Comparison of ENCODE assay signal across 25 cellular contexts in genomic region chr19:1393841-1394240, GRCh38.
"Had no signal": no experiment of that assay in that cellular context is flagged by ENCODE, and none has a peak within 500 bp of the region (broad histone marks: within the 10 kb centered on the region; RNA-seq: fewer than 3 reads in every experiment).

No MANE protein-coding gene starts in this region.

- H3K27me3 Mint-ChIP-seq: activated B cell treated with CpG ODN at 0.5 μM for 24 hours; activated CD4-positive, alpha-beta T cell treated with anti-CD3 and anti-CD28 coated beads for 36 hours; activated naive CD4-positive, alpha-beta T cell treated with anti-CD3 and anti-CD28 coated beads, Interleukin-2, amount 10 ng/mL, durations not matched to agents 7 days and 5 days; brain; effector memory CD8-positive, alpha-beta T cell; memory B cell; natural killer cell treated with Interleukin-12 subunit alpha and Interleukin-12 subunit beta and Interleukin-15 and Interleukin-18, amount 100 ng/mL, for 72 hours; stimulated activated naive CD8-positive, alpha-beta T cell treated with anti-CD3 and anti-CD28 coated beads, Interleukin-15, Interleukin-2, amounts not matched to agents 100 ng/mL and 50 ng/mL, for 24 hours had no signal

- H3K9me3 ChIP-seq: esophagus muscularis mucosa, gastrocnemius medialis, suprapubic skin, transverse colon had no signal

- H3K4me1 Mint-ChIP-seq: activated B cell treated with CpG ODN at 0.5 μM for 24 hours, brain had no signal

- H3K4me3 ChIP-seq: esophagus muscularis mucosa, gastrocnemius medialis, suprapubic skin, transverse colon had no signal

- H3K36me3 Mint-ChIP-seq: natural killer cell treated with Interleukin-12 subunit alpha and Interleukin-12 subunit beta and Interleukin-15 and Interleukin-18, amount 100 ng/mL, for 72 hours had no signal

- H2AFZ ChIP-seq: parathyroid adenoma had no signal

- H3K27ac Mint-ChIP-seq: activated B cell treated with CpG ODN at 0.5 μM for 24 hours; activated CD4-positive, alpha-beta T cell treated with anti-CD3 and anti-CD28 coated beads for 36 hours; activated naive CD4-positive, alpha-beta T cell treated with anti-CD3 and anti-CD28 coated beads, Interleukin-2, amount 10 ng/mL, durations not matched to agents 7 days and 5 days; brain; effector memory CD8-positive, alpha-beta T cell; memory B cell; natural killer cell treated with Interleukin-12 subunit alpha and Interleukin-12 subunit beta and Interleukin-15 and Interleukin-18, amount 100 ng/mL, for 72 hours; stimulated activated naive CD8-positive, alpha-beta T cell treated with anti-CD3 and anti-CD28 coated beads, Interleukin-15, Interleukin-2, amounts not matched to agents 100 ng/mL and 50 ng/mL, for 24 hours; T-helper 1 cell treated with Interleukin-12 subunit alpha and Interleukin-12 subunit beta and Interleukin-4 antibody, amounts not matched to agents 30 μg/mL and 1 μg/mL, for 36 hours had no signal

- H3K79me2 ChIP-seq: parathyroid adenoma had no signal

- H3K4me3 Mint-ChIP-seq: activated B cell treated with CpG ODN at 0.5 μM for 24 hours; activated CD4-positive, alpha-beta T cell treated with anti-CD3 and anti-CD28 coated beads for 36 hours; activated naive CD4-positive, alpha-beta T cell treated with anti-CD3 and anti-CD28 coated beads, Interleukin-2, amount 10 ng/mL, durations not matched to agents 7 days and 5 days; activated T-cell treated with anti-CD3 and anti-CD28 coated beads, Interleukin-2, amount 50 U/mL, for 4 hours; brain; effector memory CD8-positive, alpha-beta T cell; memory B cell; natural killer cell treated with Interleukin-12 subunit alpha and Interleukin-12 subunit beta and Interleukin-15 and Interleukin-18, amount 100 ng/mL, for 72 hours; stimulated activated naive CD8-positive, alpha-beta T cell treated with anti-CD3 and anti-CD28 coated beads, Interleukin-15, Interleukin-2, amounts not matched to agents 100 ng/mL and 50 ng/mL, for 24 hours; T-helper 1 cell treated with Interleukin-12 subunit alpha and Interleukin-12 subunit beta and Interleukin-4 antibody, amounts not matched to agents 30 μg/mL and 1 μg/mL, for 36 hours had no signal

- DNase-seq: activated B cell treated with CpG ODN at 0.5 μM for 24 hours; activated CD4-positive, alpha-beta T cell treated with anti-CD3 and anti-CD28 coated beads for 36 hours; activated CD4-positive, alpha-beta T cell treated with anti-CD3 and anti-CD28 coated beads, Interleukin-2, amount 50 U/mL, for 4 hours; activated CD8-positive, alpha-beta memory T cell treated with anti-CD3 and anti-CD28 coated beads for 24 hours; activated CD8-positive, alpha-beta memory T cell treated with anti-CD3 and anti-CD28 coated beads, Interleukin-2, amount 50 U/mL, for 4 hours; activated effector memory CD4-positive, alpha-beta T cell treated with Interleukin-2 at 50 U/mL for 16 hours; activated naive CD4-positive, alpha-beta T cell treated with anti-CD3 and anti-CD28 coated beads, Interleukin-2, amount 10 ng/mL, durations not matched to agents 7 days and 5 days; activated T-cell treated with anti-CD3 and anti-CD28 coated beads, Interleukin-2, amount 50 U/mL, for 4 hours; dermis blood vessel endothelial cell; effector memory CD8-positive, alpha-beta T cell; gastrocnemius medialis; left cardiac atrium; right cardiac atrium; stimulated activated CD4-positive, alpha-beta T cell treated with anti-CD3 and anti-CD28 coated beads, Interleukin-12 subunit alpha, Interleukin-12 subunit beta, amount 100 ng/mL, for 4 hours; transverse colon had no signal

- H3K9ac ChIP-seq: parathyroid adenoma had no signal

- H3K4me1 ChIP-seq: parathyroid adenoma had no signal

- H3K27ac ChIP-seq: esophagus muscularis mucosa, parathyroid adenoma, suprapubic skin, transverse colon had no signal

- H3K9me3 Mint-ChIP-seq: activated B cell treated with CpG ODN at 0.5 μM for 24 hours; activated naive CD4-positive, alpha-beta T cell treated with anti-CD3 and anti-CD28 coated beads, Interleukin-2, amount 10 ng/mL, durations not matched to agents 7 days and 5 days; activated T-cell treated with anti-CD3 and anti-CD28 coated beads, Interleukin-2, amount 50 U/mL, for 4 hours; brain; effector memory CD8-positive, alpha-beta T cell; memory B cell; natural killer cell treated with Interleukin-12 subunit alpha and Interleukin-12 subunit beta and Interleukin-15 and Interleukin-18, amount 100 ng/mL, for 72 hours; stimulated activated naive CD8-positive, alpha-beta T cell treated with anti-CD3 and anti-CD28 coated beads, Interleukin-15, Interleukin-2, amounts not matched to agents 100 ng/mL and 50 ng/mL, for 24 hours; T-helper 1 cell treated with Interleukin-12 subunit alpha and Interleukin-12 subunit beta and Interleukin-4 antibody, amounts not matched to agents 30 μg/mL and 1 μg/mL, for 36 hours had no signal

- H3K27me3 ChIP-seq: esophagus muscularis mucosa, gastrocnemius medialis, suprapubic skin, transverse colon had no signal

- FAIRE-seq: endothelial cell of umbilical vein, urothelium cell line had no signal
